Comparison of ENCODE assay signal across 23 cellular contexts in genomic region chr3:117304681-117305080, GRCh38.
A peak's percentile ranks its signal among the peaks of the same experiment; 100 is the strongest.
DNase-seq lines count a peak whose midpoint lies in the region; ATAC-seq and TF ChIP-seq lines count a peak whose summit lies in the region.
"Had no signal": no experiment of that assay in that cellular context is flagged by ENCODE, and none has a peak within 500 bp of the region (broad histone marks: within the 10 kb centered on the region; RNA-seq: fewer than 3 reads in every experiment).

No MANE protein-coding gene starts in this region.

- in situ Hi-C loops in brain microvascular endothelial cell (cut with HindIII; ENCODE audit: low pct_ligation_motif_present, low sequenced_read_pairs) = no loop called here

- ATAC-seq in GM18909 (IDR thresholded peaks at IDR 0.05; ENCODE audit: poor library complexity, unreplicated experiment) (peak; percentile 49), HG03378 (IDR thresholded peaks at IDR 0.05; ENCODE audit: unreplicated experiment) (peak; percentile 39)
- ATAC-seq: T-cell had no signal

- H3K36me3 ChIP-seq in brain microvascular endothelial cell (replicated peaks) = no peaks in the 10 kb centered on the region
- H3K36me3 ChIP-seq: BLaER1 treated with 17β-estradiol and CSF1 and Interleukin-3, amounts not matched to agents 10 nM and 100 nM; SJCRH30 had no signal

- H3K4me3 ChIP-seq in brain microvascular endothelial cell (ENCODE audit: low read depth, low read length) = no peak overlapping the region
- H3K4me3 ChIP-seq: BLaER1 treated with 17β-estradiol and CSF1 and Interleukin-3, amounts not matched to agents 10 nM and 100 nM; SJCRH30 had no signal

- TF ChIP-seq CTCF in brain microvascular endothelial cell (IDR thresholded peaks at IDR 0.05; ENCODE audit: low read depth, low read length, missing control alignments) = no peak

- H3K27me3 ChIP-seq in brain microvascular endothelial cell (replicated peaks) = no peaks in the 10 kb centered on the region
- H3K27me3 ChIP-seq: BLaER1 treated with 17β-estradiol and CSF1 and Interleukin-3, amounts not matched to agents 10 nM and 100 nM; SJCRH30 had no signal

- no peak overlapping the region for H3K27ac ChIP-seq in brain microvascular endothelial cell
- H3K27ac ChIP-seq: BLaER1 treated with 17β-estradiol and CSF1 and Interleukin-3, amounts not matched to agents 10 nM and 100 nM; SJCRH30 had no signal

- DNase-seq in NCI-H2029 treated with DMSO at 0.1 percent for 48 hours (lab: John Stamatoyannopoulos, UW) (peak; percentile 18), NCI-H2029 (lab: John Stamatoyannopoulos, UW) (no peak), brain microvascular endothelial cell (no peak), NCI-H2171 treated with DMSO at 0.1 percent for 48 hours (lab: John Stamatoyannopoulos, UW) (no peak), globus pallidus (ENCODE audit: low spot score) (no peak)
- no peak for DNase-seq in stimulated activated CD4-positive, alpha-beta T cell treated with anti-CD3 and anti-CD28 coated beads, Interleukin-1b, Interleukin-23, amount 100 ng/mL, for 48 hours
- DNase-seq: 8988T; Caco-2; CD4-positive, alpha-beta memory T cell; DMS 273 treated with DMSO at 0.1 percent for 48 hours; DND-41; H7; Kasumi-1; NCI-H1417 treated with DMSO at 0.1 percent for 48 hours; NCI-H187 treated with DMSO at 0.1 percent for 48 hours; NCI-H446; NCI-H526; OCI-M1; SJCRH30; T-cell had no signal
